12 cellular contexts compared by ENCODE assay signal in the genomic region with DNA sequence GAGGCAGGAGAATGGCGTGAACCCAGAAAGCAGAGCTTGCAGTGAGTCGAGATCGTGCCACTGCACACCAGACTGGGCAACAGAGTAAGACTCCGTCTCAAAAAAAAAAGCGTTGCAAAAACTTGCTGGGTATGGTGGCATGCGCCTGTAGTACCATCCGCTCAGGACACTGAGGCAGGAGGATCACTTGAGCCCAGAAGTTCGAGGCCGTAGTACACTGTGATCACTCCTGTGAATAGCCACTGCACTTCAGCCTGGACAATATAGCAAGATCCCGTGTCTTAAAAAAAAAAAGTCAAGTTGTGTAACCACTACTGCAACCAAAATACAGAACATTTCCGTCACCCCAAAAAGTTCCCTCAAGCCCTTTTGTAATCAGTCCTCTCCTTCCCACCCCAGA. TPM values are rescaled to one million over a fixed set of nuclear protein-coding genes. Genes with fewer than 3 reads are reported as not detected.
A peak's percentile ranks its signal among the peaks of the same experiment; 100 is the strongest.
DNase-seq lines count a peak whose midpoint lies in the region; ATAC-seq and TF ChIP-seq lines count a peak whose summit lies in the region.
"Had no signal": no experiment of that assay in that cellular context is flagged by ENCODE, and none has a peak within 500 bp of the region (broad histone marks: within the 10 kb centered on the region; RNA-seq: fewer than 3 reads in every experiment).

No MANE protein-coding gene starts in this region.

- peak overlapping the region; percentile 88 for H3K4me3 Mint-ChIP-seq in activated CD8-positive, alpha-beta T cell treated with anti-CD3 and anti-CD28 coated beads for 36 hours
- H3K4me3 Mint-ChIP-seq in memory B cell = peak overlapping the region; percentile 96

- peaks cover 47% of the 10 kb centered on the region for H3K4me1 Mint-ChIP-seq in activated CD8-positive, alpha-beta T cell treated with anti-CD3 and anti-CD28 coated beads for 36 hours (ENCODE audit: low read depth)
- H3K4me1 Mint-ChIP-seq in memory B cell = peaks cover 45% of the 10 kb centered on the region

- no peaks in the 10 kb centered on the region for H3K27me3 ChIP-seq in DOHH2 (ENCODE audit: control insufficient read depth, low read length)
- H3K27me3 ChIP-seq: left lung, upper lobe of right lung had no signal

- peaks cover 83% of the 10 kb centered on the region for H3K79me2 ChIP-seq in DOHH2 (ENCODE audit: control insufficient read depth, low read length)

- no peaks in the 10 kb centered on the region for H3K27me3 Mint-ChIP-seq in activated CD8-positive, alpha-beta T cell treated with anti-CD3 and anti-CD28 coated beads for 36 hours
- H3K27me3 Mint-ChIP-seq in memory B cell = no peaks in the 10 kb centered on the region

- peak overlapping the region; percentile 100 for H3K27ac Mint-ChIP-seq in activated CD8-positive, alpha-beta T cell treated with anti-CD3 and anti-CD28 coated beads for 36 hours
- peak overlapping the region; percentile 98 for H3K27ac Mint-ChIP-seq in memory B cell

- no peak for ATAC-seq in activated CD8-positive, alpha-beta T cell treated with anti-CD3 and anti-CD28 coated beads for 36 hours
- ATAC-seq in memory B cell (ENCODE audit: low read depth) (no peak), GM21381 (IDR thresholded peaks at IDR 0.05; ENCODE audit: unreplicated experiment) (no peak), HG03175 (IDR thresholded peaks at IDR 0.05; ENCODE audit: unreplicated experiment) (no peak), HG02571 (IDR thresholded peaks at IDR 0.05; ENCODE audit: unreplicated experiment) (no peak), left ventricle myocardium superior (no peak)
- ATAC-seq: left lung, upper lobe of right lung had no signal

- intact Hi-C loops in activated CD8-positive, alpha-beta T cell treated with anti-CD3 and anti-CD28 coated beads for 36 hours (cut with micrococcal nuclease) = no loop called here
- intact Hi-C loops in left ventricle myocardium superior (cut with micrococcal nuclease) = no loop called here

- H3K9me3 ChIP-seq in DOHH2 (ENCODE audit: control insufficient read depth, insufficient read depth, low read length) = no peaks in the 10 kb centered on the region
- H3K9me3 ChIP-seq: left lung, upper lobe of right lung had no signal

- no peaks in the 10 kb centered on the region for H3K9me3 Mint-ChIP-seq in activated CD8-positive, alpha-beta T cell treated with anti-CD3 and anti-CD28 coated beads for 36 hours
- no peaks in the 10 kb centered on the region for H3K9me3 Mint-ChIP-seq in memory B cell

- peak overlapping the region; percentile 79 for H3K27ac ChIP-seq in DOHH2 (ENCODE audit: low read depth, low read length)

- DNase-seq in AG04449 (ENCODE audit: low read depth, low spot score) (no peak), memory B cell (ENCODE audit: low spot score in 2 of 2) (no peak), left ventricle myocardium superior (no peak)
- no peak for DNase-seq in activated CD8-positive, alpha-beta T cell treated with anti-CD3 and anti-CD28 coated beads for 36 hours
- DNase-seq: left lung; NCI-H1436; NK-92 treated with Interleukin-12 subunit alpha and Interleukin-12 subunit beta, amount 100 ng/mL, for 24 hours; upper lobe of right lung had no signal

- H3K36me3 ChIP-seq in DOHH2 (ENCODE audit: control insufficient read depth, low read length) = peaks cover 85% of the 10 kb centered on the region

- POLR2A ChIA-PET in AG04449 (lab: Yijun Ruan, JAX) = no interaction called here
- POLR2A ChIA-PET in activated CD8-positive, alpha-beta T cell treated with anti-CD3 and anti-CD28 coated beads for 36 hours (lab: Charles Lee) = interaction anchor here (0.8 to 2.7 kb wide), 4 partner anchors 9 to 44 kb away, joined by 4 to 15 read pairs (median 11); a partner anchor contains a TSS

- CTCF ChIA-PET in AG04449 (lab: Yijun Ruan, JAX) = no interaction called here
- CTCF ChIA-PET in activated CD8-positive, alpha-beta T cell treated with anti-CD3 and anti-CD28 coated beads for 36 hours (lab: Charles Lee) = interaction anchor here (2.0 to 2.3 kb wide), 2 partner anchors 14 to 138 kb away, joined by 5 to 12 read pairs; a partner anchor contains a TSS

- H3K36me3 Mint-ChIP-seq in activated CD8-positive, alpha-beta T cell treated with anti-CD3 and anti-CD28 coated beads for 36 hours (ENCODE audit: low read depth) = peaks cover 67% of the 10 kb centered on the region
- peaks cover 30% of the 10 kb centered on the region for H3K36me3 Mint-ChIP-seq in memory B cell

- peaks cover 25% of the 10 kb centered on the region for H4K20me1 ChIP-seq in DOHH2 (ENCODE audit: control insufficient read depth, insufficient read depth, low read depth, low read length)

- TF ChIP-seq CTCF in AG04449 (IDR thresholded peaks at IDR 0.05; ENCODE audit: insufficient read depth, low read length, missing control alignments) (no peak), DOHH2 (IDR thresholded peaks at IDR 0.05; ENCODE audit: low read depth, low read length, poor library complexity, severe bottlenecking) (no peak)
- TF ChIP-seq CTCF in activated CD8-positive, alpha-beta T cell treated with anti-CD3 and anti-CD28 coated beads for 36 hours (IDR thresholded peaks at IDR 0.05) = no peak

- peaks cover 25% of the 10 kb centered on the region for H3F3A ChIP-seq in DOHH2 (ENCODE audit: control insufficient read depth, insufficient read depth)

- peak overlapping the region; percentile 18; the same call in 1 of the 2 replicates for H3K4me3 ChIP-seq in AG04449 (ENCODE audit: low read depth, low read length)
- peak overlapping the region; percentile 98 for H3K4me3 ChIP-seq in DOHH2 (ENCODE audit: low read length)

- H3K9me2 ChIP-seq in DOHH2 (replicated peaks; ENCODE audit: control insufficient read depth, low read length) = no peaks in the 10 kb centered on the region

- peaks cover 40% of the 10 kb centered on the region for H3K4me1 ChIP-seq in DOHH2 (ENCODE audit: control insufficient read depth, low read length)

- H3K4me2 ChIP-seq in DOHH2 (ENCODE audit: low read length) = peak overlapping the region; percentile 82

RNA-seq across cellular contexts. Expression of a gene that starts 1.5 kb away (rescaled TPM):
- total RNA-seq in activated CD8-positive, alpha-beta T cell treated with anti-CD3 and anti-CD28 coated beads for 36 hours = 100 to 1,000 TPM; 205 to 208 TPM
- total RNA-seq in left ventricle myocardium superior = 55.3 TPM

RNA-seq across cellular contexts. Expression of a gene that starts 2.1 kb away (rescaled TPM):
- 10 to 100 TPM; 57.5 to 58.3 TPM for total RNA-seq in activated CD8-positive, alpha-beta T cell treated with anti-CD3 and anti-CD28 coated beads for 36 hours
- 45.9 TPM for total RNA-seq in left ventricle myocardium superior

RNA-seq across cellular contexts. Expression of a gene that starts 15.7 kb away (rescaled TPM):
- 10 to 100 TPM; 52.4 to 61.1 TPM for total RNA-seq in activated CD8-positive, alpha-beta T cell treated with anti-CD3 and anti-CD28 coated beads for 36 hours
- total RNA-seq in left ventricle myocardium superior = 11.0 TPM

RNA-seq across cellular contexts. Expression of a gene that starts 24.7 kb away (rescaled TPM):
- total RNA-seq in activated CD8-positive, alpha-beta T cell treated with anti-CD3 and anti-CD28 coated beads for 36 hours = 10 to 100 TPM; 41.7 to 45.7 TPM
- 11.7 TPM for total RNA-seq in left ventricle myocardium superior

RNA-seq across cellular contexts. Expression of a gene that starts 44.6 kb away (rescaled TPM):
- 10 to 100 TPM; 32.4 to 39.3 TPM for total RNA-seq in activated CD8-positive, alpha-beta T cell treated with anti-CD3 and anti-CD28 coated beads for 36 hours
- 8.8 TPM for total RNA-seq in left ventricle myocardium superior
